In genomic region chr3:197516517-197516889, GRCh38 we compare ENCODE assay signal across 8 cellular contexts. TPM values are rescaled to one million over a fixed set of nuclear protein-coding genes. Genes with fewer than 3 reads are reported as not detected.
A peak's percentile ranks its signal among the peaks of the same experiment; 100 is the strongest.
DNase-seq lines count a peak whose midpoint lies in the region; ATAC-seq and TF ChIP-seq lines count a peak whose summit lies in the region.
"Had no signal": no experiment of that assay in that cellular context is flagged by ENCODE, and none has a peak within 500 bp of the region (broad histone marks: within the 10 kb centered on the region; RNA-seq: fewer than 3 reads in every experiment).

No MANE protein-coding gene starts in this region.

- no peak overlapping the region; the same call in none of the 2 replicates for H3K27ac ChIP-seq in WERI-Rb-1
- H3K27ac ChIP-seq: pancreas had no signal

- in situ Hi-C loops in KBM-7 (cut with MboI; ENCODE audit: low pct_unique_long_range_greater_than_20kb, low sequenced_read_pairs), result loop anchor here (25.0 kb wide), 1 partner anchor 529 kb away; no protein-coding TSS in a partner anchor

- TF ChIP-seq CTCF in WERI-Rb-1 (IDR thresholded peaks at IDR 0.05; ENCODE audit: low read depth, low read length), result no peak
- TF ChIP-seq CTCF in fibroblast of the aortic adventitia (IDR thresholded peaks at IDR 0.05; ENCODE audit: insufficient read depth, low read length), result no peak

- no peaks in the 10 kb centered on the region for H3K9me3 ChIP-seq in WERI-Rb-1 (ENCODE audit: severe bottlenecking)
- H3K9me3 ChIP-seq: pancreas had no signal

- peak; percentile 47 for DNase-seq in WERI-Rb-1
- peak; percentile 72 for DNase-seq in fibroblast of the aortic adventitia (ENCODE audit: low read depth)
- DNase-seq in stimulated activated CD4-positive, alpha-beta T cell treated with anti-CD3 and anti-CD28 coated beads, Interleukin-4, amount 100 ng/mL, for 48 hours (ENCODE audit: low read depth in 2 of 2), result peak; percentile 50 to 52
- DNase-seq in epidermal melanocyte (ENCODE audit: insufficient read length, low spot score), result no peak
- no peak for DNase-seq in KBM-7
- DNase-seq in NCI-H748 treated with DMSO at 0.1 percent for 48 hours (lab: John Stamatoyannopoulos, UW), result no peak

- ATAC-seq in HG03354 (IDR thresholded peaks at IDR 0.05; ENCODE audit: poor library complexity, severe bottlenecking, unreplicated experiment), result peak; percentile 43

- H3K4me3 ChIP-seq in WERI-Rb-1 (ENCODE audit: low read depth, low read length), result no peak overlapping the region
- no peak overlapping the region for H3K4me3 ChIP-seq in fibroblast of the aortic adventitia (ENCODE audit: low read depth, low read length)
- H3K4me3 ChIP-seq: pancreas had no signal

- H3K27me3 ChIP-seq in WERI-Rb-1 (ENCODE audit: insufficient read depth, low read depth, severe bottlenecking), result no peaks in the 10 kb centered on the region
- H3K27me3 ChIP-seq: pancreas had no signal

- H3K36me3 ChIP-seq in WERI-Rb-1, result no peaks in the 10 kb centered on the region
- H3K36me3 ChIP-seq: pancreas had no signal

RNA-seq across cellular contexts. Expression of gene BDH1, which starts 39.3 kb away (rescaled TPM):
- 0.49 and 0.99 TPM in 2 replicates for total RNA-seq in fibroblast of the aortic adventitia (ENCODE audit: low replicate concordance)

Comparison
In these comparisons a context has a peak if more than half of its experiments do, and no peak if none do; other contexts are left out.
1. DNase-seq: peak in WERI-Rb-1 (single experiment), fibroblast of the aortic adventitia (single experiment) and stimulated activated CD4-positive, alpha-beta T cell treated with anti-CD3 and anti-CD28 coated beads, Interleukin-4, amount 100 ng/mL, for 48 hours (2 of 2); none in epidermal melanocyte (single experiment), KBM-7 (single experiment) and NCI-H748 treated with DMSO at 0.1 percent for 48 hours (single experiment).